Comparison of ENCODE assay signal across 8 cellular contexts in the genomic region with DNA sequence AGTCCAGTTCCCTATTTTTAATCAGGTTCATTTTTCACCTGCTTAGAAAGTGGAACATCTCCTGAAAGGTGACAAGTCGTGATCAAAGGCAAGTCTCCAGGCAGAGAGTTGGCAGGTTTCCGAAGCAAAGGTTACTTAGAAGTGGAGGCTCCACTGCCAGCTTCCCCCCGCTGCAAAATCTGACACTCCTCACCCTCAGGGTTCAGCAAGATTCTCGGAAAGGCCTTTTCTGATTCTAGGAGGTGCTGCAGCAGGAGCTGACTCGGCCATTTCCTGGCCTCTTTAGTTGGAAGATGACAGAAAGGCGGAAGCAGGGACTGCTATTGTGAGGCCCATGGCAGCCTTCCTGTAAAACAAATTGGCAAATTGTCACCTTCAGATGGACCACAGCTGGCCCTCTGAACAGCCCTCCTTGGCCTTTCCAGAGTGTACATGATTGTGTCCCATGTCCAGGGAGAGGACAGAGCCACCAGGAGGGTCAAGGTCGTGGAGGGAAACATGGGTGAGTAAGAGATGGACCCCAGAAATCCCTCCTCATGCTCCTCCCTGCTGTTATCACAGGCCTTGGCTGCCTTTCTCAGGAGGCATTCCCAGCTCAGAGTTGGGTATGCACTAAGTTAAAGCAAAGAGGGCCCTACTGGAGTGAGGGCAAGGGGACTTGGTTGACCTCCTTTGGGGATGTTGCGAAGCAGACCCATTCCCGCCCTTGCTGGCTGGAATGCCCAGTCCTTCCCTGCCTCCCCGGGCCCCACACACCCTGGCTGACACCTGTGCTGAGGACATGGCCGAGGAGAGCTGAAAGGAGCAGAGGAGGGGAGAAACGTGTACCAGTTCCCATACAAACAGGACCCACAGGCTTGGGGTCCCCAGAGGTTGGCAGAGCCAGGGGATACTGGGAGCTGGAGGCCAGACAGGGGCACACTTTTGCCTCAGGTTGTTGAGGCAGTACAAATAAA.
DNase-seq lines count a peak whose midpoint lies in the region; ATAC-seq and TF ChIP-seq lines count a peak whose summit lies in the region.

No MANE protein-coding gene starts in this region.

- ATAC-seq in right cardiac atrium (peak; percentile 2 to 7), GM19035 (IDR thresholded peaks at IDR 0.05; ENCODE audit: unreplicated experiment) (no peak)

- H3K27ac ChIP-seq in DOHH2 (ENCODE audit: low read depth, low read length): peak overlapping the region; percentile 92
- peak overlapping the region; percentile 65 for H3K27ac ChIP-seq in OCI-LY7 (ENCODE audit: low read depth, low read length, poor library complexity, severe bottlenecking)
- peak overlapping the region; percentile 78 for H3K27ac ChIP-seq in right cardiac atrium (ENCODE audit: low read length)

- TF ChIP-seq CTCF in DOHH2 (IDR thresholded peaks at IDR 0.05; ENCODE audit: low read depth, low read length, poor library complexity, severe bottlenecking) (no peak), OCI-LY7 (conservative IDR thresholded peaks at IDR 0.05; ENCODE audit: low read length) (no peak)

- H3K79me2 ChIP-seq in DOHH2 (ENCODE audit: control insufficient read depth, low read length) (no peaks in the 10 kb centered on the region), OCI-LY7 (ENCODE audit: insufficient read depth, low read depth, low read length) (no peaks in the 10 kb centered on the region)

- intact Hi-C loops in OCI-LY7 (cut with micrococcal nuclease; ENCODE audit: unreplicated experiment) (loop anchor here (2.0 to 5.0 kb wide), 4 partner anchors 47 to 237 kb away; no protein-coding TSS in a partner anchor), right cardiac atrium (cut with DNase I) (loop anchor here in 3 of 4 donors (5.0 to 10.0 kb wide), 6 partner anchors 119 to 352 kb away; no protein-coding TSS in a partner anchor)

- no peaks in the 10 kb centered on the region for H3K36me3 ChIP-seq in DOHH2 (ENCODE audit: control insufficient read depth, low read length)
- H3K36me3 ChIP-seq in OCI-LY7 (ENCODE audit: insufficient read depth, low read length): no peaks in the 10 kb centered on the region

- no peaks in the 10 kb centered on the region for H3K9me3 Mint-ChIP-seq in activated naive CD4-positive, alpha-beta T cell treated with anti-CD3 and anti-CD28 coated beads, Interleukin-2, amount 10 ng/mL, durations not matched to agents 7 days and 5 days

- H3F3A ChIP-seq in DOHH2 (ENCODE audit: control insufficient read depth, insufficient read depth): peaks cover 21% of the 10 kb centered on the region

- H3K4me3 Mint-ChIP-seq in activated naive CD4-positive, alpha-beta T cell treated with anti-CD3 and anti-CD28 coated beads, Interleukin-2, amount 10 ng/mL, durations not matched to agents 7 days and 5 days: peak overlapping the region; percentile 59

- H3K27me3 Mint-ChIP-seq in activated naive CD4-positive, alpha-beta T cell treated with anti-CD3 and anti-CD28 coated beads, Interleukin-2, amount 10 ng/mL, durations not matched to agents 7 days and 5 days: peaks cover 8% of the 10 kb centered on the region

- peaks cover 57% of the 10 kb centered on the region for H3K4me1 ChIP-seq in DOHH2 (ENCODE audit: control insufficient read depth, low read length)
- H3K4me1 ChIP-seq in OCI-LY7 (ENCODE audit: insufficient read depth, low read length, poor library complexity, severe bottlenecking): peaks cover 62% of the 10 kb centered on the region
- H3K4me1 ChIP-seq in right cardiac atrium (ENCODE audit: control insufficient read depth, insufficient read depth, low read length): peaks cover 39% of the 10 kb centered on the region

- H2AFZ ChIP-seq in OCI-LY7 (ENCODE audit: low read length): peak overlapping the region; percentile 92

- peak overlapping the region; percentile 85 for H3K4me2 ChIP-seq in DOHH2 (ENCODE audit: low read length)
- H3K4me2 ChIP-seq in OCI-LY7 (ENCODE audit: low read length): peak overlapping the region; percentile 68

- H3K27ac Mint-ChIP-seq in activated naive CD4-positive, alpha-beta T cell treated with anti-CD3 and anti-CD28 coated beads, Interleukin-2, amount 10 ng/mL, durations not matched to agents 7 days and 5 days: peak overlapping the region; percentile 96

- 40% methylated on average over 12 of the region's 12 CpGs for WGBS in right cardiac atrium

- POLR2A ChIA-PET in OCI-LY7 (lab: Charles Lee): interaction anchor here (0.5 to 1.6 kb wide), 10 partner anchors 10 to 602 kb away, joined by 3 to 7 read pairs (median 3); no protein-coding TSS in a partner anchor

- CTCF ChIA-PET in OCI-LY7 (lab: Charles Lee; ENCODE audit: unreplicated experiment): interaction anchor here (0.6 to 1.6 kb wide), 3 partner anchors 31 to 230 kb away, joined by 3 to 6 read pairs (median 4); no protein-coding TSS in a partner anchor
- CTCF ChIA-PET in activated naive CD4-positive, alpha-beta T cell treated with anti-CD3 and anti-CD28 coated beads, Interleukin-2, amount 10 ng/mL, durations not matched to agents 7 days and 5 days (lab: Charles Lee): interaction anchor here (0.8 to 3.5 kb wide), 5 partner anchors 112 to 358 kb away, joined by 3 to 12 read pairs (median 4); no protein-coding TSS in a partner anchor

- H3K9me3 ChIP-seq in DOHH2 (ENCODE audit: control insufficient read depth, insufficient read depth, low read length) (no peaks in the 10 kb centered on the region), OCI-LY7 (ENCODE audit: low read length) (no peaks in the 10 kb centered on the region), right cardiac atrium (ENCODE audit: control insufficient read depth, low read length) (no peaks in the 10 kb centered on the region)

- H3K27me3 ChIP-seq in DOHH2 (ENCODE audit: control insufficient read depth, low read length) (no peaks in the 10 kb centered on the region), right cardiac atrium (ENCODE audit: control insufficient read depth, insufficient read depth) (no peaks in the 10 kb centered on the region)

- H3K4me3 ChIP-seq in DOHH2 (ENCODE audit: low read length): peak overlapping the region; percentile 64
- peak overlapping the region; percentile 27 for H3K4me3 ChIP-seq in OCI-LY7 (ENCODE audit: low read depth, low read length, poor library complexity, severe bottlenecking)
- H3K4me3 ChIP-seq in right cardiac atrium (ENCODE audit: low read length): no peak overlapping the region

- H4K20me1 ChIP-seq in DOHH2 (ENCODE audit: control insufficient read depth, insufficient read depth, low read depth, low read length): no peaks in the 10 kb centered on the region
- no peaks in the 10 kb centered on the region for H4K20me1 ChIP-seq in OCI-LY7 (ENCODE audit: insufficient read depth, low read length)

- no peaks in the 10 kb centered on the region for H3K9me2 ChIP-seq in DOHH2 (replicated peaks; ENCODE audit: control insufficient read depth, low read length)
- H3K9me2 ChIP-seq in OCI-LY7 (ENCODE audit: insufficient read depth, low read length): no peaks in the 10 kb centered on the region

- H3K4me1 Mint-ChIP-seq in activated naive CD4-positive, alpha-beta T cell treated with anti-CD3 and anti-CD28 coated beads, Interleukin-2, amount 10 ng/mL, durations not matched to agents 7 days and 5 days: peaks cover 90% of the 10 kb centered on the region

- H3K36me3 Mint-ChIP-seq in activated naive CD4-positive, alpha-beta T cell treated with anti-CD3 and anti-CD28 coated beads, Interleukin-2, amount 10 ng/mL, durations not matched to agents 7 days and 5 days: peaks cover 6% of the 10 kb centered on the region

- BruUV-seq in OCI-LY7 (replicated peaks; lab: Mats Ljungman, UMichigan): no TSS peak

- DNase-seq in OCI-LY7 (ENCODE audit: low spot score): peak; percentile 68
- peak; percentile 79 for DNase-seq in activated naive CD4-positive, alpha-beta T cell treated with anti-CD3 and anti-CD28 coated beads, Interleukin-2, amount 10 ng/mL, durations not matched to agents 7 days and 5 days
- peak; percentile 59 to 76 (median 75) for DNase-seq in right cardiac atrium
- DNase-seq in stimulated activated CD4-positive, alpha-beta T cell treated with anti-CD3 and anti-CD28 coated beads, Interleukin-12 subunit alpha, Interleukin-12 subunit beta, amount 100 ng/mL, for 4 hours: peak; percentile 30
- DNase-seq in mucosa of gallbladder (ENCODE audit: low spot score): no peak
- no peak for DNase-seq in NCI-H524 treated with DMSO at 0.1 percent for 48 hours (lab: John Stamatoyannopoulos, UW)

Comparison
In these comparisons a context has a peak if more than half of its experiments do, and no peak if none do; other contexts are left out.
1. DNase-seq: peak in OCI-LY7 (single experiment), activated naive CD4-positive, alpha-beta T cell treated with anti-CD3 and anti-CD28 coated beads, Interleukin-2, amount 10 ng/mL, durations not matched to agents 7 days and 5 days (single experiment), right cardiac atrium (3 of 3) and stimulated activated CD4-positive, alpha-beta T cell treated with anti-CD3 and anti-CD28 coated beads, Interleukin-12 subunit alpha, Interleukin-12 subunit beta, amount 100 ng/mL, for 4 hours (single experiment); none in mucosa of gallbladder (single experiment) and NCI-H524 treated with DMSO at 0.1 percent for 48 hours (single experiment).
2. Peak in every context shown above with its lines, with median percentiles within 50 percentile points of each other: H3K27ac ChIP-seq.